8 cellular contexts compared by ENCODE assay signal in genomic region chrX:40168183-40169015, GRCh38.
A peak's percentile ranks its signal among the peaks of the same experiment; 100 is the strongest.
DNase-seq lines count a peak whose midpoint lies in the region; FAIRE-seq and TF ChIP-seq lines count a peak whose summit lies in the region.
"Had no signal": no experiment of that assay in that cellular context is flagged by ENCODE, and none has a peak within 500 bp of the region (broad histone marks: within the 10 kb centered on the region; RNA-seq: fewer than 3 reads in every experiment).

No MANE protein-coding gene starts in this region.

- no peaks in the 10 kb centered on the region for H3K36me3 Mint-ChIP-seq in progenitor cell of endocrine pancreas (ENCODE audit: insufficient read depth)

- peaks cover 10% of the 10 kb centered on the region for H3K27me3 ChIP-seq in DOHH2 (ENCODE audit: control insufficient read depth, low read length)
- H3K27me3 ChIP-seq in endothelial cell of umbilical vein (ENCODE audit: control insufficient read depth in 2 of 2, insufficient read depth in 2 of 2, low read length in 2 of 2) = no peaks in the 10 kb centered on the region

- H3K27ac ChIP-seq in DOHH2 (ENCODE audit: low read depth, low read length) (peak overlapping the region; percentile 95), endothelial cell of umbilical vein (ENCODE audit: insufficient read depth, low read depth, low read length) (no peak overlapping the region)

- peak overlapping the region; percentile 56 for H3K27ac Mint-ChIP-seq in progenitor cell of endocrine pancreas

- CTCF ChIA-PET in endothelial cell of umbilical vein (lab: Charles Lee) = interaction anchor here (0.9 to 2.5 kb wide), 8 partner anchors 12 to 463 kb away, joined by 3 to 10 read pairs (median 4); partner anchors contain the start of gene BCOR

- H3K4me3 ChIP-seq in DOHH2 (ENCODE audit: low read length) = peak overlapping the region; percentile 85
- peak overlapping the region in 2 of 3 experiments; percentile 12 to 26 for H3K4me3 ChIP-seq in endothelial cell of umbilical vein (replicated peaks in 1 of 3; ENCODE audit: insufficient read depth in 1 of 3, low read depth in 1 of 3, low read length in 3 of 3)

- intact Hi-C loops in endothelial cell of umbilical vein (cut with micrococcal nuclease) = loop anchor here (1.0 to 5.0 kb wide), 6 partner anchors 59 to 751 kb away; no protein-coding TSS in a partner anchor

- DNase-seq in NCI-H69 (lab: John Stamatoyannopoulos, UW) (peak; percentile 70), endothelial cell of umbilical vein (ENCODE audit: low read depth, low spot score) (no peak), progenitor cell of endocrine pancreas (ENCODE audit: low spot score, unreplicated experiment) (no peak), DMS114 treated with DMSO at 0.1 percent for 48 hours (lab: John Stamatoyannopoulos, UW; ENCODE audit: unreplicated experiment) (no peak), 8988T (no peak), DMS79 treated with DMSO at 0.1 percent for 48 hours (lab: John Stamatoyannopoulos, UW) (no peak)
- DNase-seq: stimulated activated CD4-positive, alpha-beta T cell treated with anti-CD3 and anti-CD28 coated beads, Interleukin-4, amount 100 ng/mL, for 24 hours had no signal

- dilution Hi-C loops in endothelial cell of umbilical vein (cut with MboI; ENCODE audit: extremely low pct_ligation_motif_present, low sequenced_read_pairs) = no loop called here

- H3K4me1 Mint-ChIP-seq in progenitor cell of endocrine pancreas (ENCODE audit: low read depth) = peaks cover 19% of the 10 kb centered on the region

- H3K79me2 ChIP-seq in DOHH2 (ENCODE audit: control insufficient read depth, low read length) (peaks cover 11% of the 10 kb centered on the region), endothelial cell of umbilical vein (ENCODE audit: control insufficient read depth, insufficient read depth, low read length) (no peaks in the 10 kb centered on the region)

- peaks cover 68% of the 10 kb centered on the region for H3K4me1 ChIP-seq in DOHH2 (ENCODE audit: control insufficient read depth, low read length)
- peaks cover 24% of the 10 kb centered on the region for H3K4me1 ChIP-seq in endothelial cell of umbilical vein (ENCODE audit: control insufficient read depth, extremely low read depth, insufficient read depth, low read length)

- H3K4me2 ChIP-seq in DOHH2 (ENCODE audit: low read length) (peak overlapping the region; percentile 92), endothelial cell of umbilical vein (ENCODE audit: insufficient read depth, low read length) (peak overlapping the region; percentile 62)

- H3K9me3 Mint-ChIP-seq in progenitor cell of endocrine pancreas (ENCODE audit: low read depth) = peaks cover 7% of the 10 kb centered on the region

- no peak overlapping the region for H3K9ac ChIP-seq in endothelial cell of umbilical vein (replicated peaks; ENCODE audit: extremely low read depth, insufficient read depth, low read length)

- no TSS peak for BruUV-seq in endothelial cell of umbilical vein (replicated peaks; lab: Mats Ljungman, UMichigan)

- TF ChIP-seq CTCF in DOHH2 (IDR thresholded peaks at IDR 0.05; ENCODE audit: low read depth, low read length, poor library complexity, severe bottlenecking) (no peak), endothelial cell of umbilical vein (IDR thresholded peaks at IDR 0.05; ENCODE audit: extremely low read depth in 1 of 2, insufficient read depth in 1 of 2, low read depth in 1 of 2, low read length in 2 of 2) (no peak), progenitor cell of endocrine pancreas (IDR thresholded peaks at IDR 0.05; ENCODE audit: unreplicated experiment) (no peak)

- peak overlapping the region; percentile 9 for H2AFZ ChIP-seq in endothelial cell of umbilical vein (ENCODE audit: low read depth, low read length)

- H3K27me3 Mint-ChIP-seq in progenitor cell of endocrine pancreas = peaks cover 40% of the 10 kb centered on the region

- no peaks in the 10 kb centered on the region for H3K9me1 ChIP-seq in endothelial cell of umbilical vein (replicated peaks; ENCODE audit: control insufficient read depth, extremely low read depth, insufficient read depth, low read length)

- peaks cover 17% of the 10 kb centered on the region for H3F3A ChIP-seq in DOHH2 (ENCODE audit: control insufficient read depth, insufficient read depth)

- no peaks in the 10 kb centered on the region for H3K36me3 ChIP-seq in DOHH2 (ENCODE audit: control insufficient read depth, low read length)
- H3K36me3 ChIP-seq in endothelial cell of umbilical vein (ENCODE audit: control insufficient read depth in 2 of 2, extremely low read depth in 1 of 2, insufficient read depth in 2 of 2, low read length in 2 of 2) = no peaks in the 10 kb centered on the region

- no peaks in the 10 kb centered on the region for H3K9me3 ChIP-seq in DOHH2 (ENCODE audit: control insufficient read depth, insufficient read depth, low read length)
- no peaks in the 10 kb centered on the region for H3K9me3 ChIP-seq in endothelial cell of umbilical vein (replicated peaks; ENCODE audit: control insufficient read depth, insufficient read depth, low read length)

- TF ChIP-seq POLR2A in endothelial cell of umbilical vein (IDR thresholded peaks at IDR 0.05; ENCODE audit: low read depth, low read length) = no peak

- H3K9me2 ChIP-seq in DOHH2 (replicated peaks; ENCODE audit: control insufficient read depth, low read length) = no peaks in the 10 kb centered on the region

- H3K4me3 Mint-ChIP-seq in progenitor cell of endocrine pancreas (ENCODE audit: low read depth) = peak overlapping the region; percentile 53

- no peaks in the 10 kb centered on the region for H4K20me1 ChIP-seq in DOHH2 (ENCODE audit: control insufficient read depth, insufficient read depth, low read depth, low read length)
- H4K20me1 ChIP-seq in endothelial cell of umbilical vein (replicated peaks; ENCODE audit: control insufficient read depth, extremely low read depth, insufficient read depth, low read length) = no peaks in the 10 kb centered on the region

- POLR2A ChIA-PET in endothelial cell of umbilical vein (lab: Charles Lee) = no interaction called here

- FAIRE-seq in endothelial cell of umbilical vein (lab: Jason Lieb, UNC) = no peak

TF ChIP-seq in endothelial cell of umbilical vein, 7 proteins besides CTCF, POLR2A, EP300 and RAD21:
- TF ChIP-seq, protein P1, sequence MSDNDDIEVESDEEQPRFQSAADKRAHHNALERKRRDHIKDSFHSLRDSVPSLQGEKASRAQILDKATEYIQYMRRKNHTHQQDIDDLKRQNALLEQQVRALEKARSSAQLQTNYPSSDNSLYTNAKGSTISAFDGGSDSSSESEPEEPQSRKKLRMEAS (IDR thresholded peaks at IDR 0.05; ENCODE audit: insufficient read depth, insufficient read length) = no peak
- TF ChIP-seq MYC (IDR thresholded peaks at IDR 0.05; ENCODE audit: low read depth, low read length) (no peak), GATA2 (IDR thresholded peaks at IDR 0.05; ENCODE audit: insufficient read depth, insufficient read length, low read depth, low read length) (no peak), EZH2 (IDR thresholded peaks at IDR 0.05; ENCODE audit: borderline replicate concordance, low read depth, low read length, severe bottlenecking) (no peak), JUN (IDR thresholded peaks at IDR 0.05; ENCODE audit: borderline replicate concordance, insufficient read depth, insufficient read length, low read depth) (no peak), POLR2AphosphoS5 (IDR thresholded peaks at IDR 0.05; ENCODE audit: insufficient read depth, low read depth, low read length) (no peak), FOS (IDR thresholded peaks at IDR 0.05; ENCODE audit: borderline replicate concordance, insufficient read depth, low read length) (no peak)
